ENCODE assay signal across 23 cellular contexts in genomic region chr2:205495819-205496218, GRCh38.
"Had no signal": no experiment of that assay in that cellular context is flagged by ENCODE, and none has a peak within 500 bp of the region (broad histone marks: within the 10 kb centered on the region; RNA-seq: fewer than 3 reads in every experiment).

No MANE protein-coding gene starts in this region.

- H3K36me3 Mint-ChIP-seq: activated naive CD8-positive, alpha-beta T cell had no signal

- H3K4me3 Mint-ChIP-seq: activated B cell treated with CpG ODN at 0.5 μM for 24 hours; activated CD8-positive, alpha-beta T cell treated with anti-CD3 and anti-CD28 coated beads for 36 hours; activated naive CD8-positive, alpha-beta T cell; activated T-cell treated with anti-CD3 and anti-CD28 coated beads, Interleukin-2, amount 50 U/mL, for 72 hours; central memory CD8-positive, alpha-beta T cell; nephron; T-helper 2 cell treated with Interferon-gamma antibody and Interleukin-4, amounts not matched to agents 5 μg/mL and 100 μg/mL, for 36 hours had no signal

- H3K4me3 ChIP-seq: right atrium auricular region, skin epidermis, tibial nerve, uterus had no signal

- ATAC-seq: activated CD8-positive, alpha-beta T cell treated with anti-CD3 and anti-CD28 coated beads for 36 hours; activated T-cell treated with anti-CD3 and anti-CD28 coated beads, Interleukin-2, amount 50 U/mL, for 72 hours had no signal

- H3K27ac Mint-ChIP-seq: activated B cell treated with CpG ODN at 0.5 μM for 24 hours; activated CD8-positive, alpha-beta T cell treated with anti-CD3 and anti-CD28 coated beads for 36 hours; activated naive CD8-positive, alpha-beta T cell; activated T-cell treated with anti-CD3 and anti-CD28 coated beads, Interleukin-2, amount 50 U/mL, for 72 hours; nephron; T-helper 2 cell treated with Interferon-gamma antibody and Interleukin-4, amounts not matched to agents 5 μg/mL and 100 μg/mL, for 36 hours had no signal

- H3K4me1 Mint-ChIP-seq: activated B cell treated with CpG ODN at 0.5 μM for 24 hours; central memory CD8-positive, alpha-beta T cell had no signal

- H3K36me3 ChIP-seq: brain microvascular endothelial cell, right atrium auricular region, uterus had no signal

- H3K27ac ChIP-seq: brain microvascular endothelial cell, right atrium auricular region, skin epidermis, tibial nerve, uterus had no signal

- H3K27me3 Mint-ChIP-seq: activated naive CD8-positive, alpha-beta T cell; progenitor cell of endocrine pancreas had no signal

- H3K9me3 Mint-ChIP-seq: activated B cell treated with CpG ODN at 0.5 μM for 24 hours; activated CD8-positive, alpha-beta T cell treated with anti-CD3 and anti-CD28 coated beads for 36 hours; central memory CD8-positive, alpha-beta T cell had no signal

- H3K4me1 ChIP-seq: tibial nerve, uterus had no signal

- DNase-seq: activated B cell treated with CpG ODN at 0.5 μM for 24 hours; activated CD4-positive, alpha-beta T cell treated with anti-CD3 and anti-CD28 coated beads for 48 hours; activated CD8-positive, alpha-beta memory T cell treated with anti-CD3 and anti-CD28 coated beads, Interleukin-2, amount 50 U/mL, for 4 hours; activated CD8-positive, alpha-beta T cell treated with anti-CD3 and anti-CD28 coated beads for 36 hours; activated gamma-delta T cell treated with Interleukin-2 at 50 U/mL for 16 hours; activated T-cell treated with anti-CD3 and anti-CD28 coated beads, Interleukin-2, amount 50 U/mL, for 72 hours; amygdala; brain microvascular endothelial cell; cortex of kidney; effector CD8-positive, alpha-beta T cell; hypothalamus; left ventricle myocardium superior; stimulated activated CD4-positive, alpha-beta T cell treated with anti-CD3 and anti-CD28 coated beads, Interleukin-4, amount 100 ng/mL, for 24 hours; stimulated activated naive CD4-positive, alpha-beta T cell; uterus had no signal

- H3K27me3 ChIP-seq: brain microvascular endothelial cell, right atrium auricular region, tibial nerve, uterus had no signal
